Comparison of ENCODE assay signal across 1 cellular context in the genomic region with DNA sequence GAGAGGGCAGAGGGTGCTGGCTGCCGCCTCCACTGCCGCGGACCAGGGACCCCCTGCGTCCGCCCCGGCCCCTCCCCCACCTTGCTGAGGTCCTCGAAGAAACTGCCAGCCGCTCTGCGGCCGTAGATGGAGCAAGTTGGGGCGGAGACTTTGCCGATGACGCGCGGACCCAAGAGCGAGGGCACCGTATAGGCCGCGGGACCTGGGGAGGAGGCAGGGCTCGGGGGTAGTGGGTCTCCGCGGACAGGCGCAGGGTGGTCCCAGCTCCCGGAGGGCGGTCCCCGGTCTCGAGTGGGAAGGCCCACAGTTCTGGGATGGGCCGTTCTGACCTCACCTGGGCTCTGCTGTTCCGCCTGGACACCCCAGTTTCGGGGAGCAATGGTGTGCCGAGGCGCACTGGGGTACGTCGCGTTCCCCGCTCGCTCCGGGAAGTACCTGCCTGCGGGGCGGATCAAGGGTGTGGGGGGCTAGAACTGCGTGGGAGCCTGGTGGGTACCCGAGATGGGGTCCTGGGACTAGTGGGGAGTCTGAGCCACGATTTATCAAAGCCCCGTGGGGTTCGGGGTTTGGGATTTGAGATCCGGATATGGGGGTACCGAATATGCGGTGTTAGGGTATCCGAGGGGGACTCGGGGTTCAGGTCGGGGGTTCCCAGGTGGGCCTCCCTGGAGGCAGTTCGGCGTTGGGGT.
TF ChIP-seq lines count a peak whose summit lies in the region.

No MANE protein-coding gene starts in this region.

TF ChIP-seq in HepG2, 621 proteins besides CTCF, POLR2A, EP300 and RAD21 (continued from another document):
- TF ChIP-seq, protein P1, sequence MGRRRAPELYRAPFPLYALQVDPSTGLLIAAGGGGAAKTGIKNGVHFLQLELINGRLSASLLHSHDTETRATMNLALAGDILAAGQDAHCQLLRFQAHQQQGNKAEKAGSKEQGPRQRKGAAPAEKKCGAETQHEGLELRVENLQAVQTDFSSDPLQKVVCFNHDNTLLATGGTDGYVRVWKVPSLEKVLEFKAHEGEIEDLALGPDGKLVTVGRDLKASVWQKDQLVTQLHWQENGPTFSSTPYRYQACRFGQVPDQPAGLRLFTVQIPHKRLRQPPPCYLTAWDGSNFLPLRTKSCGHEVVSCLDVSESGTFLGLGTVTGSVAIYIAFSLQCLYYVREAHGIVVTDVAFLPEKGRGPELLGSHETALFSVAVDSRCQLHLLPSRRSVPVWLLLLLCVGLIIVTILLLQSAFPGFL (CRISPR knock-in tag; IDR thresholded peaks at IDR 0.05) = no peak
- TF ChIP-seq ZFAT (CRISPR knock-in tag; conservative IDR thresholded peaks at IDR 0.05) = no peak
- TF ChIP-seq, protein P2, sequence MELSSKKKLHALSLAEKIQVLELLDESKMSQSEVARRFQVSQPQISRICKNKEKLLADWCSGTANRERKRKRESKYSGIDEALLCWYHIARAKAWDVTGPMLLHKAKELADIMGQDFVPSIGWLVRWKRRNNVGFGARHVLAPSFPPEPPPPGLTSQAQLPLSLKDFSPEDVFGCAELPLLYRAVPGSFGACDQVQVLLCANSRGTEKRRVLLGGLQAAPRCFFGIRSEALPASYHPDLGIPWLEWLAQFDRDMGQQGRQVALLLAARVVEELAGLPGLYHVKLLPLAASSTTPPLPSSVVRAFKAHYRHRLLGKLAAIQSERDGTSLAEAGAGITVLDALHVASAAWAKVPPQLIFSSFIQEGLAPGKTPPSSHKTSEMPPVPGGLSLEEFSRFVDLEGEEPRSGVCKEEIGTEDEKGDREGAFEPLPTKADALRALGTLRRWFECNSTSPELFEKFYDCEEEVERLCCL (CRISPR knock-in tag; IDR thresholded peaks at IDR 0.05; ENCODE audit: borderline replicate concordance) = no peak
- no peak for TF ChIP-seq NR3C1 (CRISPR knock-in tag; IDR thresholded peaks at IDR 0.05)
- TF ChIP-seq ERF (CRISPR knock-in tag; IDR thresholded peaks at IDR 0.05) = no peak
